ENCODE assay signal across 8 cellular contexts in the genomic region with DNA sequence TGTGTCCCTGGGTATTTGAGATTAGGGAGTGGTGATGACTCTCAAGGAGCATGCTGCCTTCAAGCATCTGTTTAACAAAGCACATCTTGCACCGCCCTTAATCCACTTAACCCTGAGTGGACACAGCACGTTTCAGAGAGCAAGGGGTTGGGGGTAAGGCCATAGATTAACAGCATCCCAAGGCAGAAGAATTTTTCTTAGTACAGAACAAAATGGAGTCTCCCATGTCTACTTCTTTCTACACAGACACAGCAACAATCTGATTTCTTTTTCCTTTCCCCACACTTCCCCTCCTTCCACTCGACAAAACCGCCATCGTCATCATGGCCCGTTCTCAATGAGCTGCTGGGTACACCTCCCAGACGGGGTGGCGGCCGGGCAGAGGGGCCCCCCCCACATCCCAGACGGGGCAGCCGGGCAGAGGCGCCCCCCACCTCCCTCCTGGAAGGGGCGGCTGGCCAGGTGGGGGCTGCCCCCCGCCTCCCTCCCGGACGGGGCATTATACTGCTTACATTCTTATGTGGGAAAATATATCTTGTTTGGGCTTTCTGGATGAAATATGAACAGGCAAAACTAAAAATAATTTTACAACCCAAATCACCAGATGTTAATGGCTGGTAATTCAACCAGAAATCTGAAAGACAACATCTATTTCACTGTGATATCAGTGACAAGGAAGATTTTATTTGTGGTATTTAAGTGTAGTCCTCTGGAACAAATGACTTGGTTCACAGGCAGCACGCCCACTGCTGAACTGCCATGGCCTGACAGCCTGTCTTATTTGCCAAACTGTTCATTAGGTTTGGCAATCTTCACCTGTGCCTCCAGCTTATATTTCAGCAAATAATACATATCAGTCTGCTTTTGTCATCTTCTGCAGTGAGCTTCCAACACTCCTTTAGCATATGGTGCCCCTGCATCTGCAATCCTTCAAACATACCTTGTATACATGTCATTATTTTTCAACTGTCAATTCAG. TPM values are rescaled to one million over a fixed set of nuclear protein-coding genes. Genes with fewer than 3 reads are reported as not detected.
DNase-seq lines count a peak whose midpoint lies in the region; ATAC-seq and TF ChIP-seq lines count a peak whose summit lies in the region.
"Not testable (repeated sequence)": the region's sequence is repeated elsewhere in the genome, so short reads cannot be mapped to it uniquely, and the experiment has no call there.
"Had no signal": no experiment of that assay in that cellular context is flagged by ENCODE, and none has a peak within 500 bp of the region (broad histone marks: within the 10 kb centered on the region; RNA-seq: fewer than 3 reads in every experiment).

No MANE protein-coding gene starts in this region.

- H3K4me3 ChIP-seq in LNCaP clone FGC (ENCODE audit: low read depth, low read length); WERI-Rb-1 (ENCODE audit: low read depth, low read length); endodermal cell (ENCODE audit: low read length); heart right ventricle; mesodermal cell (ENCODE audit: extremely low read depth, insufficient read depth, low read length, poor library complexity, severe bottlenecking); gastrocnemius medialis: not testable (repeated sequence)

- not testable (repeated sequence) for H3K27me3 Mint-ChIP-seq in endodermal cell (ENCODE audit: insufficient read depth)

- not testable (repeated sequence) for H3K9ac ChIP-seq in endodermal cell (ENCODE audit: extremely low read depth, low read length, poor library complexity, severe bottlenecking)

- not testable (repeated sequence) for H3K4me1 ChIP-seq in endodermal cell (ENCODE audit: control insufficient read depth, insufficient read depth, low read length)
- H3K4me1 ChIP-seq in heart right ventricle (peaks cover 0 to 27% (median 0%) of the 10 kb centered on the region in 9 donors), mesodermal cell (ENCODE audit: control insufficient read depth, insufficient read depth, low read length, poor library complexity, severe bottlenecking) (peaks cover 16% of the 10 kb centered on the region), gastrocnemius medialis (peaks cover 13 to 27% of the 10 kb centered on the region in 2 donors)

- TF ChIP-seq POLR2A in gastrocnemius medialis (IDR thresholded peaks at IDR 0.05), result not testable (repeated sequence)

- H3K4me1 Mint-ChIP-seq in endodermal cell, result not testable (repeated sequence)

- DNase-seq in LNCaP clone FGC (ENCODE audit: low read depth), result peak; percentile 90
- DNase-seq in WERI-Rb-1, result peak; percentile 44
- not testable (repeated sequence) for DNase-seq in endodermal cell, heart right ventricle
- DNase-seq in gastrocnemius medialis, result peak in 1 of 2 donors; percentile 34

- in situ Hi-C loops in gastrocnemius medialis (cut with MboI; ENCODE audit: low sequenced_read_pairs in 4 of 4), result not testable (repeated sequence)

- peaks cover 52% of the 10 kb centered on the region for H3K36me3 Mint-ChIP-seq in endodermal cell (ENCODE audit: low read depth)

- ATAC-seq in heart right ventricle (peak in 1 of 8 donors; percentile 60), gastrocnemius medialis (peak; percentile 59 to 86)

- not testable (repeated sequence) for H3K27me3 ChIP-seq in WERI-Rb-1 (ENCODE audit: insufficient read depth, low read depth, severe bottlenecking); endodermal cell (ENCODE audit: control insufficient read depth, insufficient read depth, low read length, poor library complexity, severe bottlenecking); heart right ventricle; gastrocnemius medialis

- H3K36me3 ChIP-seq in WERI-Rb-1 (peaks cover 20% of the 10 kb centered on the region), endodermal cell (ENCODE audit: control insufficient read depth, insufficient read depth, low read length) (peaks cover 53% of the 10 kb centered on the region), heart right ventricle (peaks cover 0 to 78% (median 30%) of the 10 kb centered on the region in 9 donors), mesodermal cell (ENCODE audit: control insufficient read depth, insufficient read depth, low read length) (peaks cover 49% of the 10 kb centered on the region), gastrocnemius medialis (peaks cover 0 to 50% of the 10 kb centered on the region in 2 donors)

- H3K9me3 Mint-ChIP-seq in endodermal cell, result not testable (repeated sequence)

- 92 to 93% methylated on average over 2 to 17 of the region's 17 CpGs for WGBS in endodermal cell (ENCODE audit: insufficient coverage in 1 of 2, insufficient read length in 1 of 2), 2 experiments
- WGBS in heart right ventricle, 2 donors, result 88 to 92% methylated on average over 17 of the region's 17 CpGs
- WGBS in mesodermal cell (ENCODE audit: insufficient coverage in 2 of 2), 2 experiments, result 91 to 100% methylated on average over 1 to 3 of the region's 17 CpGs

- intact Hi-C loops in heart right ventricle (cut with DNase I), result loop anchor here in 1 of 10 donors (10.0 kb wide), 1 partner anchor 61 kb away; the partner anchor contains the start of gene SYNPO2L
- intact Hi-C loops in gastrocnemius medialis (cut with DNase I; ENCODE audit: low total_unique reads), result not testable (repeated sequence)

- H3K27ac Mint-ChIP-seq in endodermal cell, result peak overlapping the region; percentile 17

- not testable (repeated sequence) for H3K27ac ChIP-seq in WERI-Rb-1; endodermal cell (ENCODE audit: low read depth, low read length)
- peak overlapping the region in 9 of 10 donors; percentile 21 to 74 (median 47) for H3K27ac ChIP-seq in heart right ventricle
- peak overlapping the region; percentile 10 for H3K27ac ChIP-seq in mesodermal cell (ENCODE audit: low read depth, low read length, severe bottlenecking)
- H3K27ac ChIP-seq in gastrocnemius medialis, result peak overlapping the region; percentile 57 to 80 (median 74)

- not testable (repeated sequence) for H3K9me3 ChIP-seq in WERI-Rb-1 (ENCODE audit: severe bottlenecking); endodermal cell (ENCODE audit: control insufficient read depth, low read length); heart right ventricle; mesodermal cell (ENCODE audit: control insufficient read depth, low read length); gastrocnemius medialis

- H3K4me3 Mint-ChIP-seq in endodermal cell, result not testable (repeated sequence)

- TF ChIP-seq CTCF in LNCaP clone FGC (IDR thresholded peaks at IDR 0.05; ENCODE audit: control insufficient read depth, extremely low read depth, insufficient read depth), result peak; percentile 11; the same call in 1 of the 2 replicates
- not testable (repeated sequence) for TF ChIP-seq CTCF in WERI-Rb-1 (IDR thresholded peaks at IDR 0.05; ENCODE audit: low read depth, low read length); endodermal cell (conservative IDR thresholded peaks at IDR 0.05); heart right ventricle (IDR thresholded peaks at IDR 0.05); gastrocnemius medialis (IDR thresholded peaks at IDR 0.05 in 4 of 5, conservative IDR thresholded peaks at IDR 0.05 in 1 of 5)

RNA-seq across cellular contexts. Expression of gene AGAP5, which starts 17.6 kb away (rescaled TPM):
- total RNA-seq in endodermal cell (10 to 100 TPM; 10.1 to 13.8 TPM), heart right ventricle (1 to 10 TPM; 2.4 to 4.2 (median 3.4) TPM), gastrocnemius medialis (1 to 10 TPM; 1.6 to 4.1 (median 3.1) TPM)
- 4.9 TPM for polyA plus RNA-seq in endodermal cell (2013, experiment 1 of 2)
- polyA plus RNA-seq in endodermal cell (2013, experiment 2 of 2), result 6.3 TPM
- 10 to 100 TPM in 1 of 2 donors, 1 to 10 TPM in 1; 1.8 to 15.1 TPM for polyA plus RNA-seq in heart right ventricle
- polyA plus RNA-seq in mesodermal cell (2013, experiment 1 of 2), result 4.9 TPM
- 3.5 TPM for polyA plus RNA-seq in mesodermal cell (2013, experiment 2 of 2)

RNA-seq across cellular contexts. Expression of gene SEC24C, which starts 28.7 kb away (rescaled TPM):
- 10 to 100 TPM; 63.2 to 71.4 TPM for total RNA-seq in endodermal cell
- polyA plus RNA-seq in endodermal cell (2013, experiment 1 of 2), result 66.6 TPM
- polyA plus RNA-seq in endodermal cell (2013, experiment 2 of 2), result 59.0 TPM
- total RNA-seq in heart right ventricle, result 10 to 100 TPM; 44.5 to 59.7 (median 51.5) TPM
- 10 to 100 TPM; 33.4 to 34.6 TPM for polyA plus RNA-seq in heart right ventricle
- polyA plus RNA-seq in mesodermal cell (2013, experiment 1 of 2), result 81.1 TPM
- polyA plus RNA-seq in mesodermal cell (2013, experiment 2 of 2), result 68.9 TPM
- total RNA-seq in gastrocnemius medialis, result 10 to 100 TPM; 43.6 to 90.5 (median 69.6) TPM

RNA-seq across cellular contexts. Expression of gene SYNPO2L, which starts 59.6 kb away (rescaled TPM):
- total RNA-seq in endodermal cell (under 1 TPM; 0.11 to 0.20 TPM), heart right ventricle (100 to 1,000 TPM; 120 to 833 (median 469) TPM), gastrocnemius medialis (100 to 1,000 TPM in 1 of 4 donors, 10 to 100 TPM in 3; 26.8 to 117 (median 46.8) TPM)
- polyA plus RNA-seq in endodermal cell (2013, experiment 1 of 2), result 0.11 TPM
- polyA plus RNA-seq in endodermal cell (2013, experiment 2 of 2), result 0.12 TPM
- 100 to 1,000 TPM in 1 of 2 donors, 10 to 100 TPM in 1; 61.6 to 147 TPM for polyA plus RNA-seq in heart right ventricle
- polyA plus RNA-seq in mesodermal cell (2013, experiment 1 of 2), result 2.9 TPM
- polyA plus RNA-seq in mesodermal cell (2013, experiment 2 of 2), result 2.2 TPM
- total RNA-seq: CD4-positive, CD25-positive, alpha-beta regulatory T cell; HT-29 had no signal
- polyA plus RNA-seq: CD4-positive, CD25-positive, alpha-beta regulatory T cell had no signal

Comparison
In these comparisons a context has a peak if more than half of its experiments do, and no peak if none do; other contexts are left out.
1. RNA of gene SYNPO2L, which starts 59.6 kb away (total RNA-seq): 120 to 833 TPM in heart right ventricle and 26.8 to 117 TPM in gastrocnemius medialis; 0.11 to 0.20 TPM in endodermal cell; every median in the first group is over 10 times any median in the second.